ENCODE assay signal across 11 cellular contexts in the genomic region with DNA sequence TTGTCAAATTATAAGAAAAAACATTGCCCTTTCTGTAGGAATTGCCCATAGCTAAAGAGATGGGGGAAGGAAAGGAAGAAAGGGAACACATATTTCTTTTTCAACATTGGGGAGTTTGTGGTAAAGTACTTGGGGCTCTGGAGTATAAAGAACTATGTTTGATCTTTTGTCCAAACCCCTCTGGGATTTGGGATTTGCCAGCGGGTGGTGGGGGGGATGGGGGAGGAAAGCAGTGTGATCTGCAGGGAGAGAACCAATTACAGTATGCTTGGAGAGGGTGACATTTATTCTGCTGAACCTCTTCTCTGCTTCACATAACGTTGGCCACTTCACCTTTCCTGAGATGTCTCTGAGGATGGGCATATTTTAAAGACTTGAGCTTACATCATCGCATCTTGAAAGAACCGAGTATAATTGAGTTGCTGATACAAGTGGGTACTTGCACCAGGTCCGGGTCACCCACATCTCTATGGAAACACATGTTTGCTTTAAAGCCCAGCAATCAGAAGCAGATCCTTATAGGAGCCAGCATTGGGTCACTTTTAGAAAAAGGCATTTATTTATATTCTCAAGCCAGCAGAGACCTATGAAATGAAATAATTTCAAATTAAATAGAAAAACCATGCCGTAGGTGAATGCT.
DNase-seq lines count a peak whose midpoint lies in the region; ATAC-seq, FAIRE-seq and TF ChIP-seq lines count a peak whose summit lies in the region.
"Had no signal": no experiment of that assay in that cellular context is flagged by ENCODE, and none has a peak within 500 bp of the region (broad histone marks: within the 10 kb centered on the region; RNA-seq: fewer than 3 reads in every experiment).

No MANE protein-coding gene starts in this region.

- no peak for DNase-seq in A549 (ENCODE audit: low read depth in 1 of 2, low spot score in 1 of 2)
- peak; percentile 51 for DNase-seq in M059J (ENCODE audit: low read depth)
- DNase-seq in bronchial epithelial cell (ENCODE audit: low read depth): peak; percentile 71
- DNase-seq in ovary: no peak
- DNase-seq in immature natural killer cell: no peak

- H3K4me3 ChIP-seq in A549: no peak overlapping the region
- no peak overlapping the region for H3K4me3 ChIP-seq in bronchial epithelial cell (ENCODE audit: low read depth, low read length)
- H3K4me3 ChIP-seq in mesodermal cell (ENCODE audit: extremely low read depth, insufficient read depth, low read length, poor library complexity, severe bottlenecking): no peak overlapping the region
- H3K4me3 ChIP-seq in ovary: no peak overlapping the region

- no peak overlapping the region for H3K27ac Mint-ChIP-seq in immature natural killer cell

- no peaks in the 10 kb centered on the region for H3K9me3 Mint-ChIP-seq in immature natural killer cell

- peaks cover 72% of the 10 kb centered on the region for H3K4me1 ChIP-seq in A549
- peaks cover 61% of the 10 kb centered on the region for H3K4me1 ChIP-seq in mesodermal cell (ENCODE audit: control insufficient read depth, insufficient read depth, low read length, poor library complexity, severe bottlenecking)
- peaks cover 28% of the 10 kb centered on the region for H3K4me1 ChIP-seq in ovary (ENCODE audit: insufficient read depth)

- TF ChIP-seq RAD21 in A549 (conservative IDR thresholded peaks at IDR 0.05 in 1 of 2, IDR thresholded peaks at IDR 0.05 in 1 of 2): no peak

- 72% methylated on average over 6 of the region's 6 CpGs for WGBS in A549 (ENCODE audit: missing lambda C conversion rate)
- 7 to 8% methylated on average over 2 to 6 of the region's 6 CpGs for WGBS in mesodermal cell (ENCODE audit: insufficient coverage in 2 of 2), 2 experiments
- WGBS in ovary, 3 donors: 80 to 87% (median 85%) methylated on average over 6 of the region's 6 CpGs

- no peaks in the 10 kb centered on the region for H3K27me3 ChIP-seq in bronchial epithelial cell (ENCODE audit: control insufficient read depth, insufficient read depth, low read length)
- no peaks in the 10 kb centered on the region for H3K27me3 ChIP-seq in ovary
- H3K27me3 ChIP-seq: neutrophil had no signal

- ATAC-seq in A549 (no peak), GM18519 (IDR thresholded peaks at IDR 0.05; ENCODE audit: low FRiP score, unreplicated experiment) (no peak), GM19463 (IDR thresholded peaks at IDR 0.05; ENCODE audit: unreplicated experiment) (no peak)

- TF ChIP-seq CTCF in A549 (IDR thresholded peaks at IDR 0.05) (no peak), bronchial epithelial cell (IDR thresholded peaks at IDR 0.05; ENCODE audit: insufficient read depth, low read length, severe bottlenecking) (no peak), ovary (IDR thresholded peaks at IDR 0.05) (no peak)

- no peak for FAIRE-seq in A549 (lab: Jason Lieb, UNC)
- FAIRE-seq in bronchial epithelial cell (lab: Jason Lieb, UNC): no peak
- FAIRE-seq: H54 had no signal

- H3K9me3 ChIP-seq in A549 (no peaks in the 10 kb centered on the region), mesodermal cell (ENCODE audit: control insufficient read depth, low read length) (no peaks in the 10 kb centered on the region), ovary (no peaks in the 10 kb centered on the region)
- H3K9me3 ChIP-seq: neutrophil had no signal

- TF ChIP-seq EP300 in A549 (IDR thresholded peaks at IDR 0.05): no peak
- TF ChIP-seq EP300 in ovary (IDR thresholded peaks at IDR 0.05): no peak

- CTCF ChIA-PET in A549 (lab: Yijun Ruan, JAX): interaction anchor here (0.6 to 1.4 kb wide), 4 partner anchors 73 to 437 kb away, joined by 3 to 4 read pairs (median 3); partner anchors contain the start of gene SPATS2L

- no peak overlapping the region for H3K4me3 Mint-ChIP-seq in immature natural killer cell

- intact Hi-C loops in ovary (cut with DNase I): no loop called here

- POLR2A ChIA-PET in A549 (lab: Yijun Ruan, JAX): no interaction called here

- no peaks in the 10 kb centered on the region for H3K36me3 ChIP-seq in bronchial epithelial cell (ENCODE audit: control insufficient read depth, insufficient read depth, low read length)
- H3K36me3 ChIP-seq in mesodermal cell (ENCODE audit: control insufficient read depth, insufficient read depth, low read length): peaks cover 11% of the 10 kb centered on the region
- H3K36me3 ChIP-seq in ovary: no peaks in the 10 kb centered on the region
- H3K36me3 ChIP-seq: neutrophil had no signal

- H3K4me1 Mint-ChIP-seq in immature natural killer cell: peaks cover 16 to 35% of the 10 kb centered on the region in 2 donors

- no peaks in the 10 kb centered on the region for H3K36me3 Mint-ChIP-seq in immature natural killer cell

- H3K4me2 ChIP-seq in A549: 0 out of 3 replicates have a peak overlapping the region, but pooled peaks have one; percentile 3

- no peaks in the 10 kb centered on the region for H3K27me3 Mint-ChIP-seq in immature natural killer cell (ENCODE audit: low read depth in 3 of 3)

- peak overlapping the region in 1 of 2 experiments; percentile 70; a peak in 2 of 6 replicates for H3K27ac ChIP-seq in A549
- H3K27ac ChIP-seq in mesodermal cell (ENCODE audit: low read depth, low read length, severe bottlenecking): peak overlapping the region; percentile 72
- H3K27ac ChIP-seq in ovary: peak overlapping the region in 1 of 2 donors; percentile 63
- H3K27ac ChIP-seq: C4-2B, neutrophil had no signal

- TF ChIP-seq POLR2A in A549 (IDR thresholded peaks at IDR 0.05; ENCODE audit: low read length): no peak
- no peak for TF ChIP-seq POLR2A in ovary (IDR thresholded peaks at IDR 0.05)

TF ChIP-seq in A549, 52 proteins besides CTCF, POLR2A, EP300 and RAD21 (continues in another document):
- TF ChIP-seq POLR2AphosphoS2 (conservative IDR thresholded peaks at IDR 0.05; ENCODE audit: low read length): no peak
- TF ChIP-seq ZSCAN20 (CRISPR knock-in tag; IDR thresholded peaks at IDR 0.05): no peak
- TF ChIP-seq CHD4 (IDR thresholded peaks at IDR 0.05; ENCODE audit: borderline replicate concordance): no peak
- no peak for TF ChIP-seq RNF2 (IDR thresholded peaks at IDR 0.05; ENCODE audit: borderline replicate concordance, low read depth)
- TF ChIP-seq, protein P1, sequence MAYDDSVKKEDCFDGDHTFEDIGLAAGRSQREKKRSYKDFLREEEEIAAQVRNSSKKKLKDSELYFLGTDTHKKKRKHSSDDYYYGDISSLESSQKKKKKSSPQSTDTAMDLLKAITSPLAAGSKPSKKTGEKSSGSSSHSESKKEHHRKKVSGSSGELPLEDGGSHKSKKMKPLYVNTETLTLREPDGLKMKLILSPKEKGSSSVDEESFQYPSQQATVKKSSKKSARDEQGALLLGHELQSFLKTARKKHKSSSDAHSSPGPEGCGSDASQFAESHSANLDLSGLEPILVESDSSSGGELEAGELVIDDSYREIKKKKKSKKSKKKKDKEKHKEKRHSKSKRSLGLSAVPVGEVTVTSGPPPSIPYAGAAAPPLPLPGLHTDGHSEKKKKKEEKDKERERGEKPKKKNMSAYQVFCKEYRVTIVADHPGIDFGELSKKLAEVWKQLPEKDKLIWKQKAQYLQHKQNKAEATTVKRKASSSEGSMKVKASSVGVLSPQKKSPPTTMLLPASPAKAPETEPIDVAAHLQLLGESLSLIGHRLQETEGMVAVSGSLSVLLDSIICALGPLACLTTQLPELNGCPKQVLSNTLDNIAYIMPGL (CRISPR knock-in tag; IDR thresholded peaks at IDR 0.05; ENCODE audit: borderline replicate concordance): no peak
- TF ChIP-seq FOSB (CRISPR knock-in tag; IDR thresholded peaks at IDR 0.05): no peak
- TF ChIP-seq E2F6 (IDR thresholded peaks at IDR 0.05; ENCODE audit: borderline replicate concordance, low read depth): no peak
- TF ChIP-seq CBX2 (IDR thresholded peaks at IDR 0.05; ENCODE audit: borderline replicate concordance, low read depth): no peak
- no peak for TF ChIP-seq RFX5 (IDR thresholded peaks at IDR 0.05)
- TF ChIP-seq REST (IDR thresholded peaks at IDR 0.05): no peak
- TF ChIP-seq CBX8 (IDR thresholded peaks at IDR 0.05): no peak
- TF ChIP-seq HOXA7 (CRISPR knock-in tag; IDR thresholded peaks at IDR 0.05): no peak

Comparison
In these comparisons a context has a peak if more than half of its experiments do, and no peak if none do; other contexts are left out.
1. DNase-seq: peak in M059J (single experiment) and bronchial epithelial cell (single experiment); none in A549 (0 of 2), ovary (0 of 5) and immature natural killer cell (0 of 3).